ENCODE assay signal across 1 cellular context in the genomic region with DNA sequence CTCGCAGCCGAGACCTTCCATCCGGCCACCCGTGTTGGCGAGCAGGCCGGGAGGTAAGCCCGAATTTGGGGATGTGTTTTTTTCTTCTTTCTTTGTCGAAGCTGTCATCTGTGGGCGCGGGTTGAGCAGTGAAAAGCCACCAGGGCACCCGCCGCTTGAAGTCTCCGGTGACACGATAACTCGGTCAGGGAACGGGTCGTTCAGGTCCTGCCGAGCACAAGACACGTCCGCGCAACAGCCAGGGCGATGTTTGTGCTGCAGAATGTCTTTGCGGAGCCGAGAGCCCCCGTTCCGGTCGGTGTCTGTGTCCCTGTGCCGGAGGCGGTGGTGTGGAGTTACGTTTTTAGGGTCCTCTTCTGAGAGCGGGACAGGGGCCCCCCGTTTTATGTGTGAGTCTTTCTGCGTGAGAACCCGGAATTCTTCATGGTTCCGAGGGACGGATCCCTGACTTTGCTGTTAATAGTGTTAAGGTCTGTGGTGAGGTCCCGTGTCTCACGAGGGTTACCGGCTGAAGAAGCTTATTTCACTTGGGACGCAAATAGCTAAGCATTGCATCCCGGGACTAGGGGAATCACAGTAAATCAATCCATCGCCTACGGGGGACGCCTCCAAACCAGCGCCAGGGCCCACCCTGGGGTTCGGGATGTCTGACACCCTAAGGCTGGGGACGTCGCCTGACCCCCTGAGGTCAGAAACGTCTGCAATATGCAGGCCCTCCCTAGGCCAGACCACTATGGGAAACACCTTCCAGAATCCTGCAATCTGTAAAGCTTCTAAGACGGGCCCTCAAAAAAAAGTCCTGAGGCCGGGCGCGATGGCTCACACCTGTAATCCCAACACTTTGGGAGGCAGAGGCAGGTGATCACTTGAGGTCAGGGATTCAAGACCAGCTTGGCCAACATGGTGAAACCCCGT.
TF ChIP-seq lines count a peak whose summit lies in the region.

No MANE protein-coding gene starts in this region.

TF ChIP-seq in WTC11, 78 proteins besides CTCF, POLR2A, EP300 and RAD21 (continued from another document):
- TF ChIP-seq, protein P1, sequence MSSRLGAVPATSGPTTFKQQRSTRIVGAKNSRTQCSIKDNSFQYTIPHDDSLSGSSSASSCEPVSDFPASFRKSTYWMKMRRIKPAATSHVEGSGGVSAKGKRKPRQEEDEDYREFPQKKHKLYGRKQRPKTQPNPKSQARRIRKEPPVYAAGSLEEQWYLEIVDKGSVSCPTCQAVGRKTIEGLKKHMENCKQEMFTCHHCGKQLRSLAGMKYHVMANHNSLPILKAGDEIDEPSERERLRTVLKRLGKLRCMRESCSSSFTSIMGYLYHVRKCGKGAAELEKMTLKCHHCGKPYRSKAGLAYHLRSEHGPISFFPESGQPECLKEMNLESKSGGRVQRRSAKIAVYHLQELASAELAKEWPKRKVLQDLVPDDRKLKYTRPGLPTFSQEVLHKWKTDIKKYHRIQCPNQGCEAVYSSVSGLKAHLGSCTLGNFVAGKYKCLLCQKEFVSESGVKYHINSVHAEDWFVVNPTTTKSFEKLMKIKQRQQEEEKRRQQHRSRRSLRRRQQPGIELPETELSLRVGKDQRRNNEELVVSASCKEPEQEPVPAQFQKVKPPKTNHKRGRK (CRISPR knock-in tag; IDR thresholded peaks at IDR 0.05; ENCODE audit: borderline replicate concordance): no peak
- TF ChIP-seq ZNF317 (CRISPR knock-in tag; IDR thresholded peaks at IDR 0.05; ENCODE audit: borderline replicate concordance, low read depth): no peak
- TF ChIP-seq, protein P2, sequence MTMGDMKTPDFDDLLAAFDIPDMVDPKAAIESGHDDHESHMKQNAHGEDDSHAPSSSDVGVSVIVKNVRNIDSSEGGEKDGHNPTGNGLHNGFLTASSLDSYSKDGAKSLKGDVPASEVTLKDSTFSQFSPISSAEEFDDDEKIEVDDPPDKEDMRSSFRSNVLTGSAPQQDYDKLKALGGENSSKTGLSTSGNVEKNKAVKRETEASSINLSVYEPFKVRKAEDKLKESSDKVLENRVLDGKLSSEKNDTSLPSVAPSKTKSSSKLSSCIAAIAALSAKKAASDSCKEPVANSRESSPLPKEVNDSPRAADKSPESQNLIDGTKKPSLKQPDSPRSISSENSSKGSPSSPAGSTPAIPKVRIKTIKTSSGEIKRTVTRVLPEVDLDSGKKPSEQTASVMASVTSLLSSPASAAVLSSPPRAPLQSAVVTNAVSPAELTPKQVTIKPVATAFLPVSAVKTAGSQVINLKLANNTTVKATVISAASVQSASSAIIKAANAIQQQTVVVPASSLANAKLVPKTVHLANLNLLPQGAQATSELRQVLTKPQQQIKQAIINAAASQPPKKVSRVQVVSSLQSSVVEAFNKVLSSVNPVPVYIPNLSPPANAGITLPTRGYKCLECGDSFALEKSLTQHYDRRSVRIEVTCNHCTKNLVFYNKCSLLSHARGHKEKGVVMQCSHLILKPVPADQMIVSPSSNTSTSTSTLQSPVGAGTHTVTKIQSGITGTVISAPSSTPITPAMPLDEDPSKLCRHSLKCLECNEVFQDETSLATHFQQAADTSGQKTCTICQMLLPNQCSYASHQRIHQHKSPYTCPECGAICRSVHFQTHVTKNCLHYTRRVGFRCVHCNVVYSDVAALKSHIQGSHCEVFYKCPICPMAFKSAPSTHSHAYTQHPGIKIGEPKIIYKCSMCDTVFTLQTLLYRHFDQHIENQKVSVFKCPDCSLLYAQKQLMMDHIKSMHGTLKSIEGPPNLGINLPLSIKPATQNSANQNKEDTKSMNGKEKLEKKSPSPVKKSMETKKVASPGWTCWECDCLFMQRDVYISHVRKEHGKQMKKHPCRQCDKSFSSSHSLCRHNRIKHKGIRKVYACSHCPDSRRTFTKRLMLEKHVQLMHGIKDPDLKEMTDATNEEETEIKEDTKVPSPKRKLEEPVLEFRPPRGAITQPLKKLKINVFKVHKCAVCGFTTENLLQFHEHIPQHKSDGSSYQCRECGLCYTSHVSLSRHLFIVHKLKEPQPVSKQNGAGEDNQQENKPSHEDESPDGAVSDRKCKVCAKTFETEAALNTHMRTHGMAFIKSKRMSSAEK (CRISPR knock-in tag; IDR thresholded peaks at IDR 0.05; ENCODE audit: borderline replicate concordance): no peak
- TF ChIP-seq JUN (CRISPR knock-in tag; IDR thresholded peaks at IDR 0.05): no peak
- TF ChIP-seq, protein P3, sequence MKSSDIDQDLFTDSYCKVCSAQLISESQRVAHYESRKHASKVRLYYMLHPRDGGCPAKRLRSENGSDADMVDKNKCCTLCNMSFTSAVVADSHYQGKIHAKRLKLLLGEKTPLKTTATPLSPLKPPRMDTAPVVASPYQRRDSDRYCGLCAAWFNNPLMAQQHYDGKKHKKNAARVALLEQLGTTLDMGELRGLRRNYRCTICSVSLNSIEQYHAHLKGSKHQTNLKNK (CRISPR knock-in tag; IDR thresholded peaks at IDR 0.05): no peak
- TF ChIP-seq FOXP1 (CRISPR knock-in tag; IDR thresholded peaks at IDR 0.05; ENCODE audit: borderline replicate concordance): no peak
- no peak for TF ChIP-seq NR2C2 (CRISPR knock-in tag; IDR thresholded peaks at IDR 0.05)
- TF ChIP-seq SMAD4 (CRISPR knock-in tag; IDR thresholded peaks at IDR 0.05): no peak
- no peak for TF ChIP-seq SOX15 (CRISPR knock-in tag; IDR thresholded peaks at IDR 0.05)
TF ChIP-seq in WTC11: peak in this region for 0.
